ENCODE assay signal across 1 cellular context in genomic region chrX:1592863-1593201, GRCh38.
TF ChIP-seq lines count a peak whose summit lies in the region.

No MANE protein-coding gene starts in this region.

TF ChIP-seq in GM12878, 131 proteins besides CTCF, POLR2A, EP300 and RAD21:
- TF ChIP-seq MEF2A (IDR thresholded peaks at IDR 0.05; ENCODE audit: insufficient read depth, low read depth, low read length) (no peak), SIN3A (IDR thresholded peaks at IDR 0.05; ENCODE audit: low read depth, low read length) (0 out of 2 replicates have a peak, but pooled peaks have one; percentile 12), EED (IDR thresholded peaks at IDR 0.05; ENCODE audit: low read depth) (peak; percentile 7; the same call in 1 of the 2 replicates), YY1 (IDR thresholded peaks at IDR 0.05; ENCODE audit: low read depth, low read length) (0 out of 2 replicates have a peak, but pooled peaks have one; percentile 6), SPI1 (IDR thresholded peaks at IDR 0.05; ENCODE audit: borderline replicate concordance, insufficient read depth, low read depth, low read length) (peak; percentile 75), CREM (IDR thresholded peaks at IDR 0.05; ENCODE audit: low read depth) (no peak)
- TF ChIP-seq, protein P1, sequence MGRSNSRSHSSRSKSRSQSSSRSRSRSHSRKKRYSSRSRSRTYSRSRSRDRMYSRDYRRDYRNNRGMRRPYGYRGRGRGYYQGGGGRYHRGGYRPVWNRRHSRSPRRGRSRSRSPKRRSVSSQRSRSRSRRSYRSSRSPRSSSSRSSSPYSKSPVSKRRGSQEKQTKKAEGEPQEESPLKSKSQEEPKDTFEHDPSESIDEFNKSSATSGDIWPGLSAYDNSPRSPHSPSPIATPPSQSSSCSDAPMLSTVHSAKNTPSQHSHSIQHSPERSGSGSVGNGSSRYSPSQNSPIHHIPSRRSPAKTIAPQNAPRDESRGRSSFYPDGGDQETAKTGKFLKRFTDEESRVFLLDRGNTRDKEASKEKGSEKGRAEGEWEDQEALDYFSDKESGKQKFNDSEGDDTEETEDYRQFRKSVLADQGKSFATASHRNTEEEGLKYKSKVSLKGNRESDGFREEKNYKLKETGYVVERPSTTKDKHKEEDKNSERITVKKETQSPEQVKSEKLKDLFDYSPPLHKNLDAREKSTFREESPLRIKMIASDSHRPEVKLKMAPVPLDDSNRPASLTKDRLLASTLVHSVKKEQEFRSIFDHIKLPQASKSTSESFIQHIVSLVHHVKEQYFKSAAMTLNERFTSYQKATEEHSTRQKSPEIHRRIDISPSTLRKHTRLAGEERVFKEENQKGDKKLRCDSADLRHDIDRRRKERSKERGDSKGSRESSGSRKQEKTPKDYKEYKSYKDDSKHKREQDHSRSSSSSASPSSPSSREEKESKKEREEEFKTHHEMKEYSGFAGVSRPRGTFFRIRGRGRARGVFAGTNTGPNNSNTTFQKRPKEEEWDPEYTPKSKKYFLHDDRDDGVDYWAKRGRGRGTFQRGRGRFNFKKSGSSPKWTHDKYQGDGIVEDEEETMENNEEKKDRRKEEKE (IDR thresholded peaks at IDR 0.05): no peak
